1 cellular context compared by ENCODE assay signal in the genomic region with DNA sequence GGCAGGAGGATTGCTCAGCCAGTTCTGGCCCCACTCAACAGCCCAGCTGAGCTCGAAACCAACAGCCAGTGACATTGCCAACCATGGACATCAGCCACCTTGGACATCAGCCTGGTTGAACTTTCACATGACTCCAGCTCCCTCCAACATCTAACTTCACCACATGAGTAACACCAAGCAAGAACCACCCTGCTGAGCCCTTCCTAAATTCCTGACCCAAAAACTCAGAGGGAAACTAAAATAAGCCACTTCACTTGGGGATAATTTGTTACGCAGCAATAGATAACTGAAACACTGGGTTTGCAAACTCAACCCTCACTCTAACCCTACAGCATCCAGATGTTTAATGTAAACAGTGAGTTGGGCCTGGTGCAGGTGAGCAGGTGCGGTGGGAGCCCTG.
TF ChIP-seq lines count a peak whose summit lies in the region.

No MANE protein-coding gene starts in this region.

TF ChIP-seq in HepG2, 621 proteins besides CTCF, POLR2A, EP300 and RAD21:
- TF ChIP-seq, protein P1, sequence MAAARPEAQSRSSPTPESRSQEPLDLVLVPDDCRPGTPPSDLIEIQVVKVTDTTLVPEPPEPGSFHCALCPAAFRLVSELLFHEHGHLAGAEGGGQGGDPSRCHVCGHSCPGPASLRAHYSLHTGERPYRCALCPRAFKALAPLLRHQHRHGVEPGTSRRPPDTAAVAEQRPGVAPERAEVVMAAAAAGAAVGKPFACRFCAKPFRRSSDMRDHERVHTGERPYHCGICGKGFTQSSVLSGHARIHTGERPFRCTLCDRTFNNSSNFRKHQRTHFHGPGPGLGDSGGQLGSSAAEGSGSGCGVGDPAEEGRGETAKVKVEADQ (CRISPR knock-in tag; IDR thresholded peaks at IDR 0.05; ENCODE audit: borderline replicate concordance): no peak
- TF ChIP-seq RBAK (CRISPR knock-in tag; IDR thresholded peaks at IDR 0.05) (peak; percentile 32; the same call in 1 of the 2 replicates), ELF4 (CRISPR knock-in tag; IDR thresholded peaks at IDR 0.05; ENCODE audit: borderline replicate concordance) (no peak), NR2F1 (CRISPR knock-in tag; IDR thresholded peaks at IDR 0.05) (no peak), CBX1 (IDR thresholded peaks at IDR 0.05; ENCODE audit: low read depth) (no peak), KDM1A (CRISPR knock-in tag; IDR thresholded peaks at IDR 0.05) (no peak), PHF20 (CRISPR knock-in tag; IDR thresholded peaks at IDR 0.05) (no peak), ZNF331 (CRISPR knock-in tag; IDR thresholded peaks at IDR 0.05) (peak; percentile 94), TAF1 (CRISPR knock-in tag; IDR thresholded peaks at IDR 0.05) (no peak), ATF7 (IDR thresholded peaks at IDR 0.05) (no peak), ATF7 (CRISPR knock-in tag; IDR thresholded peaks at IDR 0.05) (no peak)
- TF ChIP-seq, protein P2, sequence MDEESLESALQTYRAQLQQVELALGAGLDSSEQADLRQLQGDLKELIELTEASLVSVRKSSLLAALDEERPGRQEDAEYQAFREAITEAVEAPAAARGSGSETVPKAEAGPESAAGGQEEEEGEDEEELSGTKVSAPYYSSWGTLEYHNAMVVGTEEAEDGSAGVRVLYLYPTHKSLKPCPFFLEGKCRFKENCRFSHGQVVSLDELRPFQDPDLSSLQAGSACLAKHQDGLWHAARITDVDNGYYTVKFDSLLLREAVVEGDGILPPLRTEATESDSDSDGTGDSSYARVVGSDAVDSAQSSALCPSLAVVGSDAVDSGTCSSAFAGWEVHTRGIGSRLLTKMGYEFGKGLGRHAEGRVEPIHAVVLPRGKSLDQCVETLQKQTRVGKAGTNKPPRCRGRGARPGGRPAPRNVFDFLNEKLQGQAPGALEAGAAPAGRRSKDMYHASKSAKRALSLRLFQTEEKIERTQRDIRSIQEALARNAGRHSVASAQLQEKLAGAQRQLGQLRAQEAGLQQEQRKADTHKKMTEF (CRISPR knock-in tag; IDR thresholded peaks at IDR 0.05): no peak
- TF ChIP-seq, protein P3, sequence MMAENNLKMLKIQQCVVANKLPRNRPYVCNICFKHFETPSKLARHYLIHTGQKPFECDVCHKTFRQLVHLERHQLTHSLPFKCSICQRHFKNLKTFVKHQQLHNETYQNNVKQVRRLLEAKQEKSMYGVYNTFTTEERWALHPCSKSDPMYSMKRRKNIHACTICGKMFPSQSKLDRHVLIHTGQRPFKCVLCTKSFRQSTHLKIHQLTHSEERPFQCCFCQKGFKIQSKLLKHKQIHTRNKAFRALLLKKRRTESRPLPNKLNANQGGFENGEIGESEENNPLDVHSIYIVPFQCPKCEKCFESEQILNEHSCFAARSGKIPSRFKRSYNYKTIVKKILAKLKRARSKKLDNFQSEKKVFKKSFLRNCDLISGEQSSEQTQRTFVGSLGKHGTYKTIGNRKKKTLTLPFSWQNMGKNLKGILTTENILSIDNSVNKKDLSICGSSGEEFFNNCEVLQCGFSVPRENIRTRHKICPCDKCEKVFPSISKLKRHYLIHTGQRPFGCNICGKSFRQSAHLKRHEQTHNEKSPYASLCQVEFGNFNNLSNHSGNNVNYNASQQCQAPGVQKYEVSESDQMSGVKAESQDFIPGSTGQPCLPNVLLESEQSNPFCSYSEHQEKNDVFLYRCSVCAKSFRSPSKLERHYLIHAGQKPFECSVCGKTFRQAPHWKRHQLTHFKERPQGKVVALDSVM (CRISPR knock-in tag; IDR thresholded peaks at IDR 0.05): no peak
